Comparison of ENCODE assay signal across 13 cellular contexts in genomic region chr5:19886123-19886921, GRCh38.
DNase-seq lines count a peak whose midpoint lies in the region; ATAC-seq and TF ChIP-seq lines count a peak whose summit lies in the region.
"Had no signal": no experiment of that assay in that cellular context is flagged by ENCODE, and none has a peak within 500 bp of the region (broad histone marks: within the 10 kb centered on the region; RNA-seq: fewer than 3 reads in every experiment).

No MANE protein-coding gene starts in this region.

- no peak for ATAC-seq in CD8-positive, alpha-beta T cell
- no peak for ATAC-seq in GM23338

- no peak overlapping the region for H3K9ac ChIP-seq in OCI-LY3 (ENCODE audit: low read length)

- H4K20me1 ChIP-seq in OCI-LY3 (ENCODE audit: insufficient read depth, low read length) (no peaks in the 10 kb centered on the region), GM23338 (replicated peaks; ENCODE audit: insufficient read depth) (no peaks in the 10 kb centered on the region)

- POLR2A ChIA-PET in MCF 10A (lab: Yijun Ruan, JAX), result interaction anchor here (0.5 to 0.9 kb wide), 2 partner anchors 17 to 30 kb away, joined by 3 to 4 read pairs; no protein-coding TSS in a partner anchor
- POLR2A ChIA-PET in CD8-positive, alpha-beta T cell (lab: Charles Lee), result no interaction called here

- DNase-seq in MCF 10A (ENCODE audit: unreplicated experiment) (peak; percentile 42), breast epithelium (ENCODE audit: low spot score in 2 of 2) (no peak), epithelial cell of prostate (ENCODE audit: low read depth, low spot score) (peak; percentile 26), foreskin melanocyte (no peak), GM23338 (ENCODE audit: low spot score) (no peak), DMS114 treated with DMSO at 0.1 percent for 48 hours (lab: John Stamatoyannopoulos, UW; ENCODE audit: unreplicated experiment) (no peak)
- no peak for DNase-seq in CD8-positive, alpha-beta T cell
- DNase-seq: activated CD4-positive, alpha-beta T cell treated with anti-CD3 and anti-CD28 coated beads for 4 hours; activated naive CD4-positive, alpha-beta T cell treated with anti-CD3 and anti-CD28 coated beads, Interleukin-2, amount 10 ng/mL, durations not matched to agents 7 days and 5 days; AML-193; Peyer's patch had no signal

- H3K4me1 Mint-ChIP-seq in MCF 10A (ENCODE audit: insufficient read depth, unreplicated experiment) (peaks cover 19% of the 10 kb centered on the region), GM23338 (peaks cover 16% of the 10 kb centered on the region)
- no peaks in the 10 kb centered on the region for H3K4me1 Mint-ChIP-seq in CD8-positive, alpha-beta T cell (ENCODE audit: low read depth)
- H3K4me1 Mint-ChIP-seq: activated naive CD4-positive, alpha-beta T cell treated with anti-CD3 and anti-CD28 coated beads, Interleukin-2, amount 10 ng/mL, durations not matched to agents 7 days and 5 days had no signal

- H3K4me3 ChIP-seq in breast epithelium, result no peak overlapping the region
- no peak overlapping the region for H3K4me3 ChIP-seq in OCI-LY3 (ENCODE audit: low read length)
- H3K4me3 ChIP-seq in CD8-positive, alpha-beta T cell (ENCODE audit: low read depth, low read length), result no peak overlapping the region
- H3K4me3 ChIP-seq in GM23338, result no peak overlapping the region
- H3K4me3 ChIP-seq: Peyer's patch, skin epidermis had no signal

- H3K27me3 Mint-ChIP-seq in MCF 10A (ENCODE audit: insufficient read depth, unreplicated experiment) (no peaks in the 10 kb centered on the region), GM23338 (ENCODE audit: insufficient read depth, low read depth, poor library complexity) (no peaks in the 10 kb centered on the region)
- no peaks in the 10 kb centered on the region for H3K27me3 Mint-ChIP-seq in CD8-positive, alpha-beta T cell (ENCODE audit: low read depth)
- H3K27me3 Mint-ChIP-seq: activated naive CD4-positive, alpha-beta T cell treated with anti-CD3 and anti-CD28 coated beads, Interleukin-2, amount 10 ng/mL, durations not matched to agents 7 days and 5 days had no signal

- no peaks in the 10 kb centered on the region for H3K9me2 ChIP-seq in GM23338 (ENCODE audit: insufficient read depth)

- TF ChIP-seq CTCF in MCF 10A (IDR thresholded peaks at IDR 0.05; ENCODE audit: unreplicated experiment) (no peak), breast epithelium (IDR thresholded peaks at IDR 0.05) (no peak), OCI-LY3 (IDR thresholded peaks at IDR 0.05; ENCODE audit: low read depth, low read length) (no peak), GM23338 (conservative IDR thresholded peaks at IDR 0.05; ENCODE audit: low read depth in 2 of 2) (no peak)
- TF ChIP-seq CTCF in CD8-positive, alpha-beta T cell (IDR thresholded peaks at IDR 0.05), result no peak

- no peaks in the 10 kb centered on the region for H3K36me3 ChIP-seq in breast epithelium
- no peaks in the 10 kb centered on the region for H3K36me3 ChIP-seq in OCI-LY3 (replicated peaks; ENCODE audit: low read depth, low read length)
- no peaks in the 10 kb centered on the region for H3K36me3 ChIP-seq in CD8-positive, alpha-beta T cell (ENCODE audit: insufficient read depth, low read length)
- no peaks in the 10 kb centered on the region for H3K36me3 ChIP-seq in GM23338 (ENCODE audit: insufficient read depth)
- H3K36me3 ChIP-seq: Peyer's patch had no signal

- H3K27ac Mint-ChIP-seq in MCF 10A (ENCODE audit: low read depth, unreplicated experiment) (no peak overlapping the region), GM23338 (no peak overlapping the region)
- no peak overlapping the region for H3K27ac Mint-ChIP-seq in CD8-positive, alpha-beta T cell
- H3K27ac Mint-ChIP-seq: activated naive CD4-positive, alpha-beta T cell treated with anti-CD3 and anti-CD28 coated beads, Interleukin-2, amount 10 ng/mL, durations not matched to agents 7 days and 5 days had no signal

- no peak overlapping the region for H2AFZ ChIP-seq in OCI-LY3 (ENCODE audit: low read depth, low read length)
- H2AFZ ChIP-seq in GM23338, result no peak overlapping the region

- H3K9me3 Mint-ChIP-seq in MCF 10A (ENCODE audit: unreplicated experiment) (no peaks in the 10 kb centered on the region), GM23338 (no peaks in the 10 kb centered on the region)
- peaks cover 3% of the 10 kb centered on the region for H3K9me3 Mint-ChIP-seq in CD8-positive, alpha-beta T cell
- H3K9me3 Mint-ChIP-seq: activated naive CD4-positive, alpha-beta T cell treated with anti-CD3 and anti-CD28 coated beads, Interleukin-2, amount 10 ng/mL, durations not matched to agents 7 days and 5 days had no signal

- H3K4me2 ChIP-seq in OCI-LY3 (ENCODE audit: low read length) (peak overlapping the region; percentile 12; the same call in 1 of the 2 replicates), GM23338 (no peak overlapping the region)

- H3K79me2 ChIP-seq in OCI-LY3 (ENCODE audit: low read length), result no peaks in the 10 kb centered on the region
- H3K79me2 ChIP-seq in GM23338 (replicated peaks; ENCODE audit: insufficient read depth), result no peaks in the 10 kb centered on the region

- no peaks in the 10 kb centered on the region for H3K27me3 ChIP-seq in breast epithelium
- no peaks in the 10 kb centered on the region for H3K27me3 ChIP-seq in OCI-LY3 (ENCODE audit: low read depth, low read length)
- H3K27me3 ChIP-seq in CD8-positive, alpha-beta T cell (ENCODE audit: insufficient read depth, low read length), result no peaks in the 10 kb centered on the region
- H3K27me3 ChIP-seq in GM23338 (ENCODE audit: insufficient read depth), result no peaks in the 10 kb centered on the region
- H3K27me3 ChIP-seq: Peyer's patch had no signal

- H3F3A ChIP-seq in GM23338 (replicated peaks; ENCODE audit: low read depth), result no peaks in the 10 kb centered on the region

- H3K4me1 ChIP-seq in breast epithelium, result no peaks in the 10 kb centered on the region
- no peaks in the 10 kb centered on the region for H3K4me1 ChIP-seq in OCI-LY3 (ENCODE audit: low read length)
- H3K4me1 ChIP-seq in CD8-positive, alpha-beta T cell (ENCODE audit: insufficient read depth, low read length), result no peaks in the 10 kb centered on the region
- H3K4me1 ChIP-seq in GM23338 (ENCODE audit: insufficient read depth), result peaks cover 8% of the 10 kb centered on the region
- H3K4me1 ChIP-seq: Peyer's patch had no signal

- BruUV-seq in MCF 10A (replicated peaks; lab: Mats Ljungman, UMichigan), result no TSS peak

- no peak for TF ChIP-seq POLR2A in breast epithelium (IDR thresholded peaks at IDR 0.05)

- CTCF ChIA-PET in MCF 10A (lab: Yijun Ruan, JAX), result interaction anchor here (0.8 kb wide), 1 partner anchor 9 kb away, joined by 3 read pairs; no protein-coding TSS in a partner anchor
- CTCF ChIA-PET in CD8-positive, alpha-beta T cell (lab: Charles Lee), result interaction anchor here (0.6 kb wide), 1 partner anchor 44 kb away, joined by 3 read pairs; no protein-coding TSS in a partner anchor

- H3K36me3 Mint-ChIP-seq in MCF 10A (ENCODE audit: insufficient read depth, unreplicated experiment), result no peaks in the 10 kb centered on the region
- no peaks in the 10 kb centered on the region for H3K36me3 Mint-ChIP-seq in CD8-positive, alpha-beta T cell
- no peaks in the 10 kb centered on the region for H3K36me3 Mint-ChIP-seq in GM23338 (ENCODE audit: low read depth)
- H3K36me3 Mint-ChIP-seq: activated naive CD4-positive, alpha-beta T cell treated with anti-CD3 and anti-CD28 coated beads, Interleukin-2, amount 10 ng/mL, durations not matched to agents 7 days and 5 days had no signal

- peak overlapping the region; percentile 28 for H3K4me3 Mint-ChIP-seq in MCF 10A (ENCODE audit: unreplicated experiment)
- H3K4me3 Mint-ChIP-seq in CD8-positive, alpha-beta T cell, result no peak overlapping the region
- H3K4me3 Mint-ChIP-seq in GM23338, result no peak overlapping the region
- H3K4me3 Mint-ChIP-seq: activated naive CD4-positive, alpha-beta T cell treated with anti-CD3 and anti-CD28 coated beads, Interleukin-2, amount 10 ng/mL, durations not matched to agents 7 days and 5 days had no signal

- intact Hi-C loops in MCF 10A (cut with micrococcal nuclease) (no loop called here), breast epithelium (cut with DNase I; ENCODE audit: low total_unique reads) (no loop called here)
- intact Hi-C loops in CD8-positive, alpha-beta T cell (cut with DNase I, micrococcal nuclease), result no loop called here

- no peaks in the 10 kb centered on the region for H3K9me3 ChIP-seq in breast epithelium
- no peaks in the 10 kb centered on the region for H3K9me3 ChIP-seq in OCI-LY3 (ENCODE audit: insufficient read depth, low read length)
- no peaks in the 10 kb centered on the region for H3K9me3 ChIP-seq in CD8-positive, alpha-beta T cell (ENCODE audit: low read length)
- H3K9me3 ChIP-seq: Peyer's patch had no signal

- H3K27ac ChIP-seq in breast epithelium (no peak overlapping the region), OCI-LY3 (ENCODE audit: low read length) (no peak overlapping the region), epithelial cell of prostate (peak overlapping the region; percentile 53), GM23338 (ENCODE audit: low read depth) (no peak overlapping the region; the same call in 1 of the 2 replicates)
- H3K27ac ChIP-seq in CD8-positive, alpha-beta T cell (ENCODE audit: low read depth, low read length), result no peak overlapping the region
- H3K27ac ChIP-seq: Peyer's patch, skin epidermis had no signal

TF ChIP-seq in GM23338, 12 proteins besides CTCF, POLR2A, EP300 and RAD21 (continues in another document):
- TF ChIP-seq POLR2AphosphoS5 (IDR thresholded peaks at IDR 0.05; ENCODE audit: low read depth) (no peak), JUNB (IDR thresholded peaks at IDR 0.05; ENCODE audit: unreplicated experiment) (no peak), ZNF331 (CRISPR knock-in tag; IDR thresholded peaks at IDR 0.05; ENCODE audit: low read depth) (no peak), ETS1 (IDR thresholded peaks at IDR 0.05) (no peak)

Comparison
In these comparisons a context has a peak if more than half of its experiments do, and no peak if none do; other contexts are left out.
1. DNase-seq: peak in MCF 10A (single experiment) and epithelial cell of prostate (single experiment); none in breast epithelium (0 of 2), CD8-positive, alpha-beta T cell (0 of 7), foreskin melanocyte (single experiment), GM23338 (single experiment) and DMS114 treated with DMSO at 0.1 percent for 48 hours (single experiment).